In genomic region chr11:1262172-1263006, GRCh38 we compare ENCODE assay signal across 1 cellular context.
TF ChIP-seq lines count a peak whose summit lies in the region.

No MANE protein-coding gene starts in this region.

TF ChIP-seq in GM12878, 131 proteins besides CTCF, POLR2A, EP300 and RAD21 (continued from another document):
- TF ChIP-seq SKIL (IDR thresholded peaks at IDR 0.05; ENCODE audit: low read depth, poor library complexity, severe bottlenecking) = no peak
- TF ChIP-seq RELB (IDR thresholded peaks at IDR 0.05; ENCODE audit: low read depth) = 0 out of 2 replicates have a peak, but pooled peaks have one; percentile 29
- no peak for TF ChIP-seq ASH2L (IDR thresholded peaks at IDR 0.05; ENCODE audit: borderline replicate concordance, low read depth)
- TF ChIP-seq ATF7 (IDR thresholded peaks at IDR 0.05; ENCODE audit: low read depth) = no peak
- peak; percentile 20; the same call in 1 of the 2 replicates for TF ChIP-seq NR2F1 (conservative IDR thresholded peaks at IDR 0.05)
- peak; percentile 84 for TF ChIP-seq RAD51 (IDR thresholded peaks at IDR 0.05)
- TF ChIP-seq SIN3A (IDR thresholded peaks at IDR 0.05; ENCODE audit: low read depth, low read length) = peak; percentile 33; the same call in 1 of the 2 replicates
- no peak for TF ChIP-seq ETV6 (conservative IDR thresholded peaks at IDR 0.05 in 1 of 2, IDR thresholded peaks at IDR 0.05 in 1 of 2; ENCODE audit: borderline replicate concordance in 1 of 2, low read depth in 1 of 2)
- no peak for TF ChIP-seq SMARCA5 (IDR thresholded peaks at IDR 0.05)
- no peak for TF ChIP-seq EGR1 (IDR thresholded peaks at IDR 0.05; ENCODE audit: borderline replicate concordance in 1 of 2, low read depth in 2 of 2, low read length in 2 of 2)
- TF ChIP-seq SREBF2 (IDR thresholded peaks at IDR 0.05; ENCODE audit: low read length) = no peak
- TF ChIP-seq ZBTB40 (IDR thresholded peaks at IDR 0.05; ENCODE audit: borderline replicate concordance) = peak; percentile 88
- TF ChIP-seq PKNOX1 (IDR thresholded peaks at IDR 0.05) = peak; percentile 53; the same call in 1 of the 2 replicates
- TF ChIP-seq YBX1 (IDR thresholded peaks at IDR 0.05) = no peak
- no peak for TF ChIP-seq HDAC2 (IDR thresholded peaks at IDR 0.05)
- TF ChIP-seq PML (IDR thresholded peaks at IDR 0.05; ENCODE audit: low read length) = no peak
- peak; percentile 52; the same call in 1 of the 2 replicates for TF ChIP-seq CREM (IDR thresholded peaks at IDR 0.05; ENCODE audit: low read depth)
- peak; percentile 50; the same call in 1 of the 2 replicates for TF ChIP-seq GATAD2B (conservative IDR thresholded peaks at IDR 0.05; ENCODE audit: low read depth)
- peak; percentile 80; the same call in 1 of the 2 replicates for TF ChIP-seq POLR2AphosphoS2 (IDR thresholded peaks at IDR 0.05; ENCODE audit: low read depth, low read length)
- TF ChIP-seq POLR2AphosphoS5 (IDR thresholded peaks at IDR 0.05; ENCODE audit: low read length) = peak; percentile 91
- no peak for TF ChIP-seq MEF2B (IDR thresholded peaks at IDR 0.05; ENCODE audit: partially characterized antibody, poor library complexity, severe bottlenecking)
- peak; percentile 85; the same call in 2 of the 3 replicates for TF ChIP-seq POU2F2 (IDR thresholded peaks at IDR 0.05; ENCODE audit: borderline replicate concordance, low read depth, low read length)
- TF ChIP-seq ZBTB11 (CRISPR knock-in tag; IDR thresholded peaks at IDR 0.05) = peak; percentile 84
- TF ChIP-seq ZBED1 (IDR thresholded peaks at IDR 0.05; ENCODE audit: borderline replicate concordance) = no peak
- TF ChIP-seq NKRF (conservative IDR thresholded peaks at IDR 0.05) = peak; percentile 72; the same call in 1 of the 2 replicates
- TF ChIP-seq FOXK2 (IDR thresholded peaks at IDR 0.05) = no peak
- no peak for TF ChIP-seq MYC (IDR thresholded peaks at IDR 0.05; ENCODE audit: insufficient read depth, insufficient read length, insufficient replicate concordance, low read length, severe bottlenecking)
- TF ChIP-seq MTA3 (IDR thresholded peaks at IDR 0.05; ENCODE audit: borderline replicate concordance, low read length) = no peak
- TF ChIP-seq ZNF274 (IDR thresholded peaks at IDR 0.05; ENCODE audit: insufficient read depth, insufficient read length) = no peak
- TF ChIP-seq USF1 (IDR thresholded peaks at IDR 0.05; ENCODE audit: borderline replicate concordance, extremely low read length, insufficient read depth, low read depth, low read length) = peak; percentile 84
- TF ChIP-seq HCFC1 (IDR thresholded peaks at IDR 0.05; ENCODE audit: low read length) = peak; percentile 52
- TF ChIP-seq IKZF1 (conservative IDR thresholded peaks at IDR 0.05) = peak; percentile 69
- peak; percentile 23; the same call in 1 of the 2 replicates for TF ChIP-seq NR2C1 (IDR thresholded peaks at IDR 0.05)
- TF ChIP-seq CREB1 (IDR thresholded peaks at IDR 0.05; ENCODE audit: low read depth) = peak; percentile 77; the same call in 1 of the 2 replicates
- no peak for TF ChIP-seq BRCA1 (IDR thresholded peaks at IDR 0.05; ENCODE audit: low read depth, low read length)
- peak; percentile 32; the same call in 1 of the 2 replicates for TF ChIP-seq DPF2 (IDR thresholded peaks at IDR 0.05)
- no peak for TF ChIP-seq BMI1 (IDR thresholded peaks at IDR 0.05; ENCODE audit: borderline replicate concordance)
- peak; percentile 96 to 98 for TF ChIP-seq BHLHE40 (IDR thresholded peaks at IDR 0.05; ENCODE audit: borderline replicate concordance in 1 of 2, low read depth in 2 of 2, low read length in 1 of 2)
- TF ChIP-seq RELA (IDR thresholded peaks at IDR 0.05; ENCODE audit: borderline replicate concordance, partially characterized antibody) = no peak
- TF ChIP-seq MXI1 (IDR thresholded peaks at IDR 0.05; ENCODE audit: low read depth, low read length) = peak; percentile 82
- TF ChIP-seq IKZF2 (IDR thresholded peaks at IDR 0.05) = peak; percentile 12 to 23; a peak in 2 of 4 replicates
- TF ChIP-seq PAX5 (IDR thresholded peaks at IDR 0.05; ENCODE audit: borderline replicate concordance, low read depth, low read length) = 0 out of 2 replicates have a peak, but pooled peaks have one; percentile 42
- peak; percentile 56 for TF ChIP-seq SP1 (IDR thresholded peaks at IDR 0.05; ENCODE audit: low read depth, low read length)
- 0 out of 2 replicates have a peak, but pooled peaks have one; percentile 59 for TF ChIP-seq HDGF (IDR thresholded peaks at IDR 0.05)
- TF ChIP-seq CBX5 (IDR thresholded peaks at IDR 0.05; ENCODE audit: low read depth) = no peak
- TF ChIP-seq NBN (IDR thresholded peaks at IDR 0.05) = peak; percentile 53; the same call in 1 of the 2 replicates
- no peak for TF ChIP-seq ZNF622 (IDR thresholded peaks at IDR 0.05)
- TF ChIP-seq TARDBP (IDR thresholded peaks at IDR 0.05; ENCODE audit: borderline replicate concordance) = no peak
- 0 out of 2 replicates have a peak, but pooled peaks have one; percentile 12 for TF ChIP-seq TCF12 (IDR thresholded peaks at IDR 0.05; ENCODE audit: low read depth, low read length)
- TF ChIP-seq CEBPB (IDR thresholded peaks at IDR 0.05; ENCODE audit: borderline replicate concordance in 1 of 2, low read depth in 2 of 2, low read length in 2 of 2) = no peak
- peak; percentile 69; the same call in 1 of the 2 replicates for TF ChIP-seq MAX (IDR thresholded peaks at IDR 0.05; ENCODE audit: low read depth, low read length)
